3 cellular contexts compared by ENCODE assay signal in genomic region chr5:140982083-140982716, GRCh38.
TF ChIP-seq lines count a peak whose summit lies in the region.

No MANE protein-coding gene starts in this region.

TF ChIP-seq in SK-N-SH, 30 proteins besides CTCF, POLR2A, EP300 and RAD21:
- TF ChIP-seq GATA2 (CRISPR knock-in tag; IDR thresholded peaks at IDR 0.05) (peak; percentile 46; the same call in 1 of the 2 replicates), RCOR1 (IDR thresholded peaks at IDR 0.05; ENCODE audit: low read length) (peak; percentile 80; the same call in 1 of the 2 replicates), CHD2 (IDR thresholded peaks at IDR 0.05; ENCODE audit: low read length, partially characterized antibody) (peak; percentile 66), MXI1 (IDR thresholded peaks at IDR 0.05; ENCODE audit: low read depth, low read length) (peak; percentile 97), MEF2A (IDR thresholded peaks at IDR 0.05; ENCODE audit: borderline replicate concordance, low read depth) (no peak)

TF ChIP-seq in GM12878, 131 proteins besides CTCF, POLR2A, EP300 and RAD21:
- TF ChIP-seq, protein P1, sequence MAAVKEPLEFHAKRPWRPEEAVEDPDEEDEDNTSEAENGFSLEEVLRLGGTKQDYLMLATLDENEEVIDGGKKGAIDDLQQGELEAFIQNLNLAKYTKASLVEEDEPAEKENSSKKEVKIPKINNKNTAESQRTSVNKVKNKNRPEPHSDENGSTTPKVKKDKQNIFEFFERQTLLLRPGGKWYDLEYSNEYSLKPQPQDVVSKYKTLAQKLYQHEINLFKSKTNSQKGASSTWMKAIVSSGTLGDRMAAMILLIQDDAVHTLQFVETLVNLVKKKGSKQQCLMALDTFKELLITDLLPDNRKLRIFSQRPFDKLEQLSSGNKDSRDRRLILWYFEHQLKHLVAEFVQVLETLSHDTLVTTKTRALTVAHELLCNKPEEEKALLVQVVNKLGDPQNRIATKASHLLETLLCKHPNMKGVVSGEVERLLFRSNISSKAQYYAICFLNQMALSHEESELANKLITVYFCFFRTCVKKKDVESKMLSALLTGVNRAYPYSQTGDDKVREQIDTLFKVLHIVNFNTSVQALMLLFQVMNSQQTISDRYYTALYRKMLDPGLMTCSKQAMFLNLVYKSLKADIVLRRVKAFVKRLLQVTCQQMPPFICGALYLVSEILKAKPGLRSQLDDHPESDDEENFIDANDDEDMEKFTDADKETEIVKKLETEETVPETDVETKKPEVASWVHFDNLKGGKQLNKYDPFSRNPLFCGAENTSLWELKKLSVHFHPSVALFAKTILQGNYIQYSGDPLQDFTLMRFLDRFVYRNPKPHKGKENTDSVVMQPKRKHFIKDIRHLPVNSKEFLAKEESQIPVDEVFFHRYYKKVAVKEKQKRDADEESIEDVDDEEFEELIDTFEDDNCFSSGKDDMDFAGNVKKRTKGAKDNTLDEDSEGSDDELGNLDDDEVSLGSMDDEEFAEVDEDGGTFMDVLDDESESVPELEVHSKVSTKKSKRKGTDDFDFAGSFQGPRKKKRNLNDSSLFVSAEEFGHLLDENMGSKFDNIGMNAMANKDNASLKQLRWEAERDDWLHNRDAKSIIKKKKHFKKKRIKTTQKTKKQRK (IDR thresholded peaks at IDR 0.05; ENCODE audit: low read depth, low read length) = no peak
- no peak for TF ChIP-seq FOXM1 (IDR thresholded peaks at IDR 0.05; ENCODE audit: low read depth, low read length)
- TF ChIP-seq, protein P2, sequence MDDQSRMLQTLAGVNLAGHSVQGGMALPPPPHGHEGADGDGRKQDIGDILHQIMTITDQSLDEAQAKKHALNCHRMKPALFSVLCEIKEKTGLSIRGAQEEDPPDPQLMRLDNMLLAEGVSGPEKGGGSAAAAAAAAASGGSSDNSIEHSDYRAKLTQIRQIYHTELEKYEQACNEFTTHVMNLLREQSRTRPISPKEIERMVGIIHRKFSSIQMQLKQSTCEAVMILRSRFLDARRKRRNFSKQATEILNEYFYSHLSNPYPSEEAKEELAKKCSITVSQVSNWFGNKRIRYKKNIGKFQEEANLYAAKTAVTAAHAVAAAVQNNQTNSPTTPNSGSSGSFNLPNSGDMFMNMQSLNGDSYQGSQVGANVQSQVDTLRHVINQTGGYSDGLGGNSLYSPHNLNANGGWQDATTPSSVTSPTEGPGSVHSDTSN (IDR thresholded peaks at IDR 0.05; ENCODE audit: insufficient replicate concordance, low read depth, low read length) = peak; percentile 86
- TF ChIP-seq ZNF217 (IDR thresholded peaks at IDR 0.05) = no peak
- TF ChIP-seq SRF (IDR thresholded peaks at IDR 0.05; ENCODE audit: low read depth in 2 of 2, low read length in 2 of 2) = peak in 1 of 2 experiments; percentile 52; a peak in 1 of 4 replicates
- TF ChIP-seq ETV6 (conservative IDR thresholded peaks at IDR 0.05 in 1 of 2, IDR thresholded peaks at IDR 0.05 in 1 of 2; ENCODE audit: borderline replicate concordance in 1 of 2, low read depth in 1 of 2) = no peak
- TF ChIP-seq MEF2B (IDR thresholded peaks at IDR 0.05; ENCODE audit: partially characterized antibody, poor library complexity, severe bottlenecking) = no peak
- TF ChIP-seq SPI1 (IDR thresholded peaks at IDR 0.05; ENCODE audit: borderline replicate concordance, insufficient read depth, low read depth, low read length) = peak; percentile 53; the same call in 1 of the 2 replicates
- TF ChIP-seq HDAC6 (IDR thresholded peaks at IDR 0.05; ENCODE audit: unreplicated experiment) = no peak
- TF ChIP-seq TCF12 (IDR thresholded peaks at IDR 0.05; ENCODE audit: low read depth, low read length) = no peak
- peak; percentile 81; the same call in 1 of the 3 replicates for TF ChIP-seq POU2F2 (IDR thresholded peaks at IDR 0.05; ENCODE audit: borderline replicate concordance, low read depth, low read length)
- no peak for TF ChIP-seq STAT3 (IDR thresholded peaks at IDR 0.05; ENCODE audit: low read depth, low read length)

TF ChIP-seq in HepG2, 621 proteins besides CTCF, POLR2A, EP300 and RAD21:
- TF ChIP-seq MBNL3 (CRISPR knock-in tag; conservative IDR thresholded peaks at IDR 0.05) = no peak
- TF ChIP-seq NCOA5 (CRISPR knock-in tag; IDR thresholded peaks at IDR 0.05) = no peak
- TF ChIP-seq FOXP1 (IDR thresholded peaks at IDR 0.05) = no peak
- no peak for TF ChIP-seq FOXP1 (CRISPR knock-in tag; IDR thresholded peaks at IDR 0.05)
- TF ChIP-seq ZSCAN21 (CRISPR knock-in tag; IDR thresholded peaks at IDR 0.05; ENCODE audit: borderline replicate concordance) = no peak
- TF ChIP-seq RXRB (CRISPR knock-in tag; IDR thresholded peaks at IDR 0.05; ENCODE audit: borderline replicate concordance) = no peak
- no peak for TF ChIP-seq ZNF878 (CRISPR knock-in tag; IDR thresholded peaks at IDR 0.05)
